ENCODE assay signal across 15 cellular contexts in genomic region chr16:11601911-11602310, GRCh38. TPM values are rescaled to one million over a fixed set of nuclear protein-coding genes. Genes with fewer than 3 reads are reported as not detected.
DNase-seq lines count a peak whose midpoint lies in the region; ATAC-seq, FAIRE-seq and TF ChIP-seq lines count a peak whose summit lies in the region.
"Had no signal": no experiment of that assay in that cellular context is flagged by ENCODE, and none has a peak within 500 bp of the region (broad histone marks: within the 10 kb centered on the region; RNA-seq: fewer than 3 reads in every experiment).

No MANE protein-coding gene starts in this region.

- TF ChIP-seq POLR2A in HepG2 (IDR thresholded peaks at IDR 0.05; ENCODE audit: insufficient read depth in 1 of 2, low read depth in 2 of 2, low read length in 2 of 2) (no peak), spleen (IDR thresholded peaks at IDR 0.05) (no peak)

- H3K36me3 Mint-ChIP-seq in activated CD8-positive, alpha-beta T cell treated with anti-CD3 and anti-CD28 coated beads for 36 hours (ENCODE audit: low read depth): no peaks in the 10 kb centered on the region
- H3K36me3 Mint-ChIP-seq: CD8-positive, alpha-beta T cell had no signal

- TF ChIP-seq EP300 in HepG2 (IDR thresholded peaks at IDR 0.05; ENCODE audit: low read depth in 2 of 2, low read length in 2 of 2): no peak
- no peak for TF ChIP-seq EP300 in HepG2 (CRISPR knock-in tag; IDR thresholded peaks at IDR 0.05; ENCODE audit: borderline replicate concordance)

- TF ChIP-seq CTCF in HEK293 (tag by site-specific recombination; IDR thresholded peaks at IDR 0.05): no peak
- TF ChIP-seq CTCF in HepG2 (CRISPR knock-in tag; IDR thresholded peaks at IDR 0.05): no peak
- TF ChIP-seq CTCF in spleen (IDR thresholded peaks at IDR 0.05 in 8 of 11, conservative IDR thresholded peaks at IDR 0.05 in 3 of 11): no peak
- TF ChIP-seq CTCF in activated CD8-positive, alpha-beta T cell treated with anti-CD3 and anti-CD28 coated beads for 36 hours (IDR thresholded peaks at IDR 0.05): no peak

- no peak overlapping the region for H3K4me3 Mint-ChIP-seq in activated CD8-positive, alpha-beta T cell treated with anti-CD3 and anti-CD28 coated beads for 36 hours
- H3K4me3 Mint-ChIP-seq: B cell; CD14-positive monocyte; CD8-positive, alpha-beta T cell; GM23338; HFFc6 had no signal

- H3K27me3 Mint-ChIP-seq in activated CD8-positive, alpha-beta T cell treated with anti-CD3 and anti-CD28 coated beads for 36 hours: no peaks in the 10 kb centered on the region

- H2AFZ ChIP-seq in HepG2 (ENCODE audit: low read length): no peak overlapping the region
- H2AFZ ChIP-seq: GM23338 had no signal

- in situ Hi-C loops in HepG2 (cut with HindIII; ENCODE audit: extremely low pct_ligation_motif_present, low pct_unique_long_range_greater_than_20kb): no loop called here

- POLR2A ChIA-PET in HEK293 (lab: Yijun Ruan, JAX): interaction anchor here (0.6 kb wide), 1 partner anchor 145 kb away, joined by 5 read pairs; no protein-coding TSS in a partner anchor
- POLR2A ChIA-PET in HepG2 (lab: Yijun Ruan, JAX): no interaction called here
- POLR2A ChIA-PET in activated CD8-positive, alpha-beta T cell treated with anti-CD3 and anti-CD28 coated beads for 36 hours (lab: Charles Lee): no interaction called here

- no peaks in the 10 kb centered on the region for H3K27me3 ChIP-seq in BLaER1 treated with 17β-estradiol and CSF1 and Interleukin-3, amounts not matched to agents 10 nM and 100 nM
- H3K27me3 ChIP-seq in HepG2 (ENCODE audit: control insufficient read depth in 1 of 2, insufficient read depth in 2 of 2, low read length in 2 of 2) (peaks cover 8 to 73% of the 10 kb centered on the region in 2 experiments), spleen (replicated peaks in 1 of 7) (peaks cover 0 to 9% (median 0%) of the 10 kb centered on the region in 7 donors)

- peak overlapping the region in 10 of 11 experiments; percentile 8 to 68 (median 58); a peak in 14 of 22 replicates for H3K4me2 ChIP-seq in BLaER1 treated with 17β-estradiol and CSF1 and Interleukin-3, amounts not matched to agents 10 nM and 100 nM
- H3K4me2 ChIP-seq in HepG2 (ENCODE audit: low read depth, low read length): no peak overlapping the region
- H3K4me2 ChIP-seq: GM23338, KMS-11 had no signal

- no TSS peak for BruUV-seq in HepG2 (replicated peaks; lab: Mats Ljungman, UMichigan)

- no peak overlapping the region for H3K4me3 ChIP-seq in BLaER1 treated with 17β-estradiol and CSF1 and Interleukin-3, amounts not matched to agents 10 nM and 100 nM
- no peak overlapping the region for H3K4me3 ChIP-seq in HEK293 (ENCODE audit: low read depth, low read length)
- H3K4me3 ChIP-seq in HepG2 (replicated peaks in 1 of 3; ENCODE audit: insufficient read depth in 1 of 3, low read depth in 2 of 3, low read length in 3 of 3): no peak overlapping the region
- H3K4me3 ChIP-seq in spleen: no peak overlapping the region
- H3K4me3 ChIP-seq: GM23338, HAP-1 had no signal

- no peak for ATAC-seq in HepG2
- no peak for ATAC-seq in activated CD8-positive, alpha-beta T cell treated with anti-CD3 and anti-CD28 coated beads for 36 hours
- ATAC-seq: CD8-positive, alpha-beta T cell; GM23338 had no signal

- no peaks in the 10 kb centered on the region; a peak in 1 of 22 replicates for H3K9me3 ChIP-seq in BLaER1 treated with 17β-estradiol and CSF1 and Interleukin-3, amounts not matched to agents 10 nM and 100 nM (replicated peaks in 1 of 11)
- H3K9me3 ChIP-seq in HEK293 (ENCODE audit: control insufficient read depth, insufficient read depth, low read depth, low read length) (no peaks in the 10 kb centered on the region), HepG2 (ENCODE audit: low read length) (no peaks in the 10 kb centered on the region), spleen (no peaks in the 10 kb centered on the region)
- H3K9me3 ChIP-seq: HAP-1 had no signal

- H4K20me1 ChIP-seq in BLaER1 treated with 17β-estradiol and CSF1 and Interleukin-3, amounts not matched to agents 10 nM and 100 nM: no peaks in the 10 kb centered on the region
- H4K20me1 ChIP-seq in HepG2 (ENCODE audit: insufficient read depth, low read length): no peaks in the 10 kb centered on the region

- H3K4me1 ChIP-seq in BLaER1 treated with 17β-estradiol and CSF1 and Interleukin-3, amounts not matched to agents 10 nM and 100 nM: peaks cover 61 to 95% (median 84%) of the 10 kb centered on the region in 10 experiments
- H3K4me1 ChIP-seq in HEK293 (ENCODE audit: control insufficient read depth, insufficient read depth, low read length): peaks cover 7% of the 10 kb centered on the region; the same call in 1 of the 2 replicates
- H3K4me1 ChIP-seq in HepG2 (ENCODE audit: insufficient read depth, low read length): peaks cover 31% of the 10 kb centered on the region
- H3K4me1 ChIP-seq in spleen: peaks cover 5 to 74% (median 28%) of the 10 kb centered on the region in 6 donors

- H3K36me3 ChIP-seq in BLaER1 treated with 17β-estradiol and CSF1 and Interleukin-3, amounts not matched to agents 10 nM and 100 nM: no peaks in the 10 kb centered on the region
- H3K36me3 ChIP-seq in HEK293 (ENCODE audit: control insufficient read depth in 2 of 2, insufficient read depth in 1 of 2, low read length in 2 of 2): no peaks in the 10 kb centered on the region
- H3K36me3 ChIP-seq in HepG2 (replicated peaks in 1 of 2; ENCODE audit: control insufficient read depth in 1 of 2, insufficient read depth in 2 of 2, low read length in 2 of 2): no peaks in the 10 kb centered on the region
- no peaks in the 10 kb centered on the region for H3K36me3 ChIP-seq in spleen
- H3K36me3 ChIP-seq: HAP-1 had no signal

- DNase-seq in HepG2 (ENCODE audit: low spot score) (no peak), spleen (peak; percentile 53), NCI-H146 treated with DMSO at 0.1 percent for 48 hours (lab: John Stamatoyannopoulos, UW; ENCODE audit: unreplicated experiment) (no peak), COLO829 (ENCODE audit: low spot score) (no peak)
- no peak for DNase-seq in activated CD8-positive, alpha-beta T cell treated with anti-CD3 and anti-CD28 coated beads for 36 hours
- DNase-seq: CD8-positive, alpha-beta T cell; HFFc6 had no signal

- no peak overlapping the region for H3K9ac ChIP-seq in BLaER1 treated with 17β-estradiol and CSF1 and Interleukin-3, amounts not matched to agents 10 nM and 100 nM
- no peak overlapping the region for H3K9ac ChIP-seq in HepG2 (ENCODE audit: insufficient read depth, low read depth, low read length)
- H3K9ac ChIP-seq: KMS-11 had no signal

- H3K27ac ChIP-seq in BLaER1 treated with 17β-estradiol and CSF1 and Interleukin-3, amounts not matched to agents 10 nM and 100 nM: no peak overlapping the region
- H3K27ac ChIP-seq in HEK293 (ENCODE audit: extremely low read depth, low read depth, low read length): no peak overlapping the region
- H3K27ac ChIP-seq in HepG2 (ENCODE audit: extremely low read length, insufficient read depth, low read length): no peak overlapping the region
- peak overlapping the region in 1 of 8 donors; percentile 82 for H3K27ac ChIP-seq in spleen
- H3K27ac ChIP-seq: KMS-11 had no signal

- H3K4me1 Mint-ChIP-seq in activated CD8-positive, alpha-beta T cell treated with anti-CD3 and anti-CD28 coated beads for 36 hours (ENCODE audit: low read depth): peaks cover 13% of the 10 kb centered on the region

- no peak overlapping the region for H3K27ac Mint-ChIP-seq in activated CD8-positive, alpha-beta T cell treated with anti-CD3 and anti-CD28 coated beads for 36 hours
- H3K27ac Mint-ChIP-seq: B cell; CD8-positive, alpha-beta T cell; GM23338; HFFc6 had no signal

- intact Hi-C loops in HepG2 (cut with micrococcal nuclease; ENCODE audit: unreplicated experiment): no loop called here
- intact Hi-C loops in spleen (cut with DNase I; ENCODE audit: low total_unique reads): no loop called here
- intact Hi-C loops in activated CD8-positive, alpha-beta T cell treated with anti-CD3 and anti-CD28 coated beads for 36 hours (cut with micrococcal nuclease): no loop called here

- CTCF ChIA-PET in HEK293 (lab: Yijun Ruan, JAX): interaction anchor here (0.5 to 0.9 kb wide), 4 partner anchors 9 to 649 kb away, joined by 3 to 5 read pairs (median 4); no protein-coding TSS in a partner anchor
- CTCF ChIA-PET in HepG2 (lab: Yijun Ruan, JAX; ENCODE audit: low intra/inter-chr PET ratio, low total read pairs): no interaction called here
- CTCF ChIA-PET in activated CD8-positive, alpha-beta T cell treated with anti-CD3 and anti-CD28 coated beads for 36 hours (lab: Charles Lee): interaction anchor here (1.5 kb wide), 1 partner anchor 15 kb away, joined by 3 read pairs; no protein-coding TSS in a partner anchor

- no peaks in the 10 kb centered on the region for H3K9me3 Mint-ChIP-seq in activated CD8-positive, alpha-beta T cell treated with anti-CD3 and anti-CD28 coated beads for 36 hours
- H3K9me3 Mint-ChIP-seq: CD14-positive monocyte; CD8-positive, alpha-beta T cell; HFFc6 had no signal

- H3K79me2 ChIP-seq in HepG2 (ENCODE audit: insufficient read depth, low read length): no peaks in the 10 kb centered on the region

- no peak for FAIRE-seq in HepG2 (lab: Jason Lieb, UNC)
- FAIRE-seq: A204.1 had no signal

- TF ChIP-seq RAD21 in HepG2 (CRISPR knock-in tag; IDR thresholded peaks at IDR 0.05): no peak

- 47% methylated on average over 8 of the region's 8 CpGs for WGBS in HepG2 (ENCODE audit: low lambda C conversion rate)
- 86 to 96% (median 94%) methylated on average over 8 of the region's 8 CpGs for WGBS in spleen, 5 donors

RNA-seq across cellular contexts. Expression of gene LITAF, which starts 15.2 kb away (rescaled TPM):
- 141 and 186 TPM in 2 replicates for total RNA-seq in HepG2 (2016; rRNA removed; fragmentation: Illumina TruSeq; extraction: Trizol)
- total RNA-seq in HepG2 (2016; cell fraction: cytosol; rRNA removed; fragmentation: Illumina TruSeq; extraction: Trizol; ENCODE audit: low read depth): 30.0 and 32.3 TPM in 2 replicates
- 139 and 174 TPM in 2 replicates for total RNA-seq in HepG2 (2016; cell fraction: insoluble cytoplasmic fraction; rRNA removed; fragmentation: Illumina TruSeq; extraction: Trizol)
- 118 and 119 TPM in 2 replicates for total RNA-seq in HepG2 (2016; cell fraction: membrane; rRNA removed; fragmentation: Illumina TruSeq; extraction: Trizol)
- total RNA-seq in HepG2 (2016; cell fraction: nucleus; rRNA removed; fragmentation: Illumina TruSeq; extraction: Trizol): 60.6 and 72.1 TPM in 2 replicates
- 80.1 and 95.5 TPM in 2 replicates for polyA plus RNA-seq in HepG2 (2011; rRNA removed)
- 121 and 137 TPM in 2 replicates for polyA plus RNA-seq in HepG2 (2011; cell fraction: cytosol; rRNA removed)
- 61.9 and 67.8 TPM in 2 replicates for polyA plus RNA-seq in HepG2 (2011; cell fraction: nucleus; rRNA removed)
- polyA plus RNA-seq in HepG2 (2012): 113 and 128 TPM in 2 replicates
- polyA plus RNA-seq in HepG2 (2016; cell fraction: cytosol; fragmentation: Illumina TruSeq; extraction: Trizol; ENCODE audit: low read depth): 48.2 and 51.8 TPM in 2 replicates
- polyA plus RNA-seq in HepG2 (2016; cell fraction: insoluble cytoplasmic fraction; fragmentation: Illumina TruSeq; extraction: Trizol; ENCODE audit: low read depth): 322 and 369 TPM in 2 replicates
- polyA plus RNA-seq in HepG2 (2016; cell fraction: membrane; fragmentation: Illumina TruSeq; extraction: Trizol; ENCODE audit: low read depth): 139 and 153 TPM in 2 replicates
- polyA plus RNA-seq in HepG2 (2016; cell fraction: nucleus; fragmentation: Illumina TruSeq; extraction: Trizol; ENCODE audit: insufficient read depth, low read depth): 125 and 129 TPM in 2 replicates
- 155 and 250 TPM in 2 replicates for polyA minus RNA-seq in HepG2 (2011; rRNA and poly(A)+ RNA removed; ENCODE audit: low replicate concordance)
- polyA minus RNA-seq in HepG2 (2011; cell fraction: cytosol; rRNA and poly(A)+ RNA removed): 71.1 and 86.5 TPM in 2 replicates
- polyA minus RNA-seq in HepG2 (2011; cell fraction: nucleus; rRNA and poly(A)+ RNA removed): 45.8 and 58.4 TPM in 2 replicates
- 100 to 1,000 TPM; 114 to 312 (median 190) TPM for total RNA-seq in spleen
- polyA plus RNA-seq in spleen: 10 to 100 TPM; 55.8 to 87.4 (median 58.9) TPM
- total RNA-seq in activated CD8-positive, alpha-beta T cell treated with anti-CD3 and anti-CD28 coated beads for 36 hours: 100 to 1,000 TPM; 108 to 110 TPM
